Comparison of ENCODE assay signal across 1 cellular context in the genomic region with DNA sequence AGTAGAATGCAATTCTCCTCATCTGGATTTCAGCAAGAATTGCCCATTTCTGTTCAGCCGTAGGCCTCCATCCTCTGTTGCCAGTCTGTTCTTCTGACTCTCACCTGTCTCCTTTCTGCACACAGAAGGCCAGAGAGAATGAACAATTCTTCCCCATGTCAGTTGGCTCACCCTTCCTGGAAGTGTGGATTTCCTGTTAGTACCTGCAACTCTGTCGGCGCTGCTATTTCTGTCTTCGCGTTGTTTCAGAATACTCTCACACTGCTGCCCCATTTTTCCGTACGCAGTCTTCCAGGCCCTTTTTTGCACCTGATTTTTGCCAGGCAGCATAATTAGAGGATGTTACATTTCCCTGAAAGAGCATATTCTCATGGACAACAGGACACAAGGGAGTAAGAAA.
TF ChIP-seq lines count a peak whose summit lies in the region.

No MANE protein-coding gene starts in this region.

TF ChIP-seq in WTC11, 78 proteins besides CTCF, POLR2A, EP300 and RAD21 (continued from another document):
- TF ChIP-seq, protein P1, sequence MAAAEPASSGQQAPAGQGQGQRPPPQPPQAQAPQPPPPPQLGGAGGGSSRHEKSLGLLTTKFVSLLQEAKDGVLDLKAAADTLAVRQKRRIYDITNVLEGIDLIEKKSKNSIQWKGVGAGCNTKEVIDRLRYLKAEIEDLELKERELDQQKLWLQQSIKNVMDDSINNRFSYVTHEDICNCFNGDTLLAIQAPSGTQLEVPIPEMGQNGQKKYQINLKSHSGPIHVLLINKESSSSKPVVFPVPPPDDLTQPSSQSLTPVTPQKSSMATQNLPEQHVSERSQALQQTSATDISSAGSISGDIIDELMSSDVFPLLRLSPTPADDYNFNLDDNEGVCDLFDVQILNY (CRISPR knock-in tag; IDR thresholded peaks at IDR 0.05), result no peak
- TF ChIP-seq TCF7 (CRISPR knock-in tag; IDR thresholded peaks at IDR 0.05; ENCODE audit: low read depth) (no peak), ZNF423 (CRISPR knock-in tag; IDR thresholded peaks at IDR 0.05) (no peak), ESRRA (CRISPR knock-in tag; IDR thresholded peaks at IDR 0.05; ENCODE audit: borderline replicate concordance) (no peak)
TF ChIP-seq in WTC11: peak in this region for 0.
